ENCODE assay signal across 13 cellular contexts in the genomic region with DNA sequence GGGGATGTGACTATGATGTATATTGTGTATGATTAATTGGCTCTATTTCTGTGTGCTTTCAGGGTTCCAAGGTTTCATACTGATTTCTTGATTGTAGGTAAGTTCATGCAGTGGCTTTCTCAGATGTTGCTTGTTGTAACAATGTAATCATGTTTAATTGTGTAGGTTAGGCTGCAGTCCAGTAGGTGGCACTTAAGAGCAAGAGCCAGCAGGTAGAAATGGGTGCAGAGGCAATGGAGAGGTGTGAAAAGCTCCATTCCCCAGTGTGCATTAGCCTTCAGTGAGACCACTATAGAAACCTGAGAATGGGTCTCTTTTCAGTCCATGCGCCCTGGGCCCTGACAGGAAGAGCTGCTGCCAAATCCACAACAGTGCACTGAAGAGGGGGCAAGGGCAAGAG. TPM values are rescaled to one million over a fixed set of nuclear protein-coding genes. Genes with fewer than 3 reads are reported as not detected.
DNase-seq lines count a peak whose midpoint lies in the region; ATAC-seq and TF ChIP-seq lines count a peak whose summit lies in the region.
"Had no signal": no experiment of that assay in that cellular context is flagged by ENCODE, and none has a peak within 500 bp of the region (broad histone marks: within the 10 kb centered on the region; RNA-seq: fewer than 3 reads in every experiment).

No MANE protein-coding gene starts in this region.

- 0 out of 2 replicates have a peak overlapping the region, but pooled peaks have one; percentile 7 for H2AFZ ChIP-seq in OCI-LY3 (ENCODE audit: low read depth, low read length)

- H3K4me3 ChIP-seq in H7 (ENCODE audit: insufficient read depth, low read depth, low read length) (no peak overlapping the region), OCI-LY3 (ENCODE audit: low read length) (no peak overlapping the region), mucosa of descending colon (no peak overlapping the region)
- H3K4me3 ChIP-seq: upper lobe of left lung had no signal

- H3K27me3 ChIP-seq in H7 (ENCODE audit: control insufficient read depth, insufficient read depth, low read length) (no peaks in the 10 kb centered on the region), OCI-LY3 (ENCODE audit: low read depth, low read length) (no peaks in the 10 kb centered on the region)
- H3K27me3 ChIP-seq: upper lobe of left lung had no signal

- H3K79me2 ChIP-seq in OCI-LY3 (ENCODE audit: low read length) = no peaks in the 10 kb centered on the region

- H3K4me1 ChIP-seq in OCI-LY3 (ENCODE audit: low read length) = peaks cover 8% of the 10 kb centered on the region; the same call in 1 of the 2 replicates
- H3K4me1 ChIP-seq in mucosa of descending colon (ENCODE audit: low read depth) = no peaks in the 10 kb centered on the region
- H3K4me1 ChIP-seq: upper lobe of left lung had no signal

- ATAC-seq in sciatic nerve (no peak), mucosa of descending colon (no peak), HG03196 (IDR thresholded peaks at IDR 0.05; ENCODE audit: unreplicated experiment) (no peak)

- H3K36me3 ChIP-seq in H7 (replicated peaks; ENCODE audit: control insufficient read depth, insufficient read depth, low read length) (no peaks in the 10 kb centered on the region), OCI-LY3 (replicated peaks; ENCODE audit: low read depth, low read length) (no peaks in the 10 kb centered on the region), mucosa of descending colon (ENCODE audit: low read depth) (no peaks in the 10 kb centered on the region)
- H3K36me3 ChIP-seq: upper lobe of left lung had no signal

- no peak for DNase-seq in GM10266 (ENCODE audit: extremely low spot score)
- DNase-seq in H7 = peak; percentile 16
- DNase-seq in iPS-NIHi11 (ENCODE audit: low spot score) = peak; percentile 15
- no peak for DNase-seq in sciatic nerve (ENCODE audit: low spot score)
- no peak for DNase-seq in NCI-H2107 treated with DMSO at 0.1 percent for 48 hours (lab: John Stamatoyannopoulos, UW; ENCODE audit: unreplicated experiment)
- no peak for DNase-seq in mucosa of descending colon
- DNase-seq: activated effector memory CD4-positive, alpha-beta T cell treated with Interleukin-2 at 50 U/mL for 16 hours; Calu3; caudate nucleus; NCI-H69; upper lobe of left lung had no signal

- no peak overlapping the region for H3K27ac ChIP-seq in OCI-LY3 (ENCODE audit: low read length)
- H3K27ac ChIP-seq: upper lobe of left lung had no signal

- intact Hi-C loops in sciatic nerve (cut with DNase I) = no loop called here
- intact Hi-C loops in mucosa of descending colon (cut with DNase I, micrococcal nuclease) = no loop called here

- no peaks in the 10 kb centered on the region for H3K9me3 ChIP-seq in OCI-LY3 (ENCODE audit: insufficient read depth, low read length)
- H3K9me3 ChIP-seq in mucosa of descending colon = no peaks in the 10 kb centered on the region
- H3K9me3 ChIP-seq: upper lobe of left lung had no signal

- H3K4me2 ChIP-seq in OCI-LY3 (ENCODE audit: low read length) = no peak overlapping the region

- no peak overlapping the region for H3K9ac ChIP-seq in OCI-LY3 (ENCODE audit: low read length)

- H4K20me1 ChIP-seq in OCI-LY3 (ENCODE audit: insufficient read depth, low read length) = no peaks in the 10 kb centered on the region

- peak; percentile 9 for TF ChIP-seq CTCF in GM10266 (IDR thresholded peaks at IDR 0.05; ENCODE audit: control insufficient read depth, insufficient read depth, low read depth, missing control alignments)
- TF ChIP-seq CTCF in OCI-LY3 (IDR thresholded peaks at IDR 0.05; ENCODE audit: low read depth, low read length) = peak; percentile 50
- no peak for TF ChIP-seq CTCF in mucosa of descending colon (IDR thresholded peaks at IDR 0.05)

RNA-seq across cellular contexts. Expression of gene DCAF12L2, which starts 28.2 kb away (rescaled TPM):
- total RNA-seq in H7 (2014; rRNA removed; shearing (Covaris generic)) = 1.6 and 2.1 TPM in 2 replicates
- total RNA-seq in sciatic nerve (0.22 TPM), mucosa of descending colon (1 to 10 TPM in 1 of 3 donors, not detected in 2; 1.3 TPM)
- total RNA-seq: Calu3 had no signal

Comparison
In these comparisons a context has a peak if more than half of its experiments do, and no peak if none do; other contexts are left out.
1. DNase-seq: peak in H7 (single experiment) and iPS-NIHi11 (single experiment); none in GM10266 (single experiment), sciatic nerve (single experiment), NCI-H2107 treated with DMSO at 0.1 percent for 48 hours (single experiment) and mucosa of descending colon (0 of 3).